24 cellular contexts compared by ENCODE assay signal in genomic region chr17:79676796-79677195, GRCh38. TPM values are rescaled to one million over a fixed set of nuclear protein-coding genes. Genes with fewer than 3 reads are reported as not detected.
"Had no signal": no experiment of that assay in that cellular context is flagged by ENCODE, and none has a peak within 500 bp of the region (broad histone marks: within the 10 kb centered on the region; RNA-seq: fewer than 3 reads in every experiment).

No MANE protein-coding gene starts in this region.

- H3K27ac ChIP-seq: RWPE1 had no signal

- H3K9ac ChIP-seq: SK-N-SH had no signal

- H3K9me2 ChIP-seq: SK-N-SH had no signal

- ATAC-seq: Panc1 had no signal

- DNase-seq: KBM-7, NCI-H1092, NCI-H1105 treated with DMSO at 0.1 percent for 48 hours, NCI-H1417 treated with DMSO at 0.1 percent for 48 hours, NCI-H146, NCI-H1694 treated with DMSO at 0.1 percent for 48 hours, NCI-H1930, NCI-H2081, NCI-H2107, NCI-H2227 treated with DMSO at 0.1 percent for 48 hours, NCI-H524, NCI-H526 treated with DMSO at 0.1 percent for 48 hours, NCI-H748 treated with DMSO at 0.1 percent for 48 hours, SHP77, SK-N-SH, SW 1271 had no signal

- H3K4me2 ChIP-seq: SK-N-SH had no signal

RNA-seq across cellular contexts. Expression of gene ENPP7, which starts 53.9 kb away (rescaled TPM):
- total RNA-seq: HT-29, LHCN-M2, MCF 10A, NCI-H460, PC-3, SK-MEL-5 had no signal
- polyA plus RNA-seq: SK-N-SH had no signal
